8 cellular contexts compared by ENCODE assay signal in genomic region chr1:173867753-173868265, GRCh38. TPM values are rescaled to one million over a fixed set of nuclear protein-coding genes. Genes with fewer than 3 reads are reported as not detected.
DNase-seq lines count a peak whose midpoint lies in the region; ATAC-seq and TF ChIP-seq lines count a peak whose summit lies in the region.

GAS5 (minus strand) TSS chr1:173867989.

- peak within 1 kb of the TSS; percentile 88 for H3K4me3 ChIP-seq in AG04449 (ENCODE audit: low read depth, low read length)

- no peaks in the 10 kb centered on the region for H3K9me3 Mint-ChIP-seq in WTC11
- no peaks in the 10 kb centered on the region for H3K9me3 Mint-ChIP-seq in central memory CD8-positive, alpha-beta T cell

- H3K4me1 Mint-ChIP-seq in WTC11: peaks cover 63% of the 10 kb centered on the region
- H3K4me1 Mint-ChIP-seq in central memory CD8-positive, alpha-beta T cell: peaks cover 67% of the 10 kb centered on the region

- H3K36me3 Mint-ChIP-seq in WTC11: peaks cover 69% of the 10 kb centered on the region
- H3K36me3 Mint-ChIP-seq in central memory CD8-positive, alpha-beta T cell (ENCODE audit: insufficient read depth): peaks cover 56% of the 10 kb centered on the region

- peak within 1 kb of the TSS; percentile 97 for H3K4me3 Mint-ChIP-seq in WTC11
- peak within 1 kb of the TSS; percentile 84 for H3K4me3 Mint-ChIP-seq in central memory CD8-positive, alpha-beta T cell

- POLR2A ChIA-PET in AG04449 (lab: Yijun Ruan, JAX) (interaction anchor here (0.6 to 1.6 kb wide), 19 partner anchors 8 to 965 kb away, joined by 3 to 13 read pairs (median 4); partner anchors contain the start of genes CENPL, DARS2 and RC3H1), WTC11 (lab: Charles Lee) (interaction anchor here (0.5 to 1.9 kb wide), 16 partner anchors 8 to 391 kb away, joined by 3 to 19 read pairs (median 4); partner anchors contain the start of genes CENPL, DARS2, KLHL20 and PRDX6)

- H3K27ac Mint-ChIP-seq in WTC11: peak within 1 kb of the TSS; percentile 100
- H3K27ac Mint-ChIP-seq in central memory CD8-positive, alpha-beta T cell (ENCODE audit: low read depth): peak within 1 kb of the TSS; percentile 94

- TF ChIP-seq CTCF in AG04449 (IDR thresholded peaks at IDR 0.05; ENCODE audit: insufficient read depth, low read length, missing control alignments) (no peak), WTC11 (IDR thresholded peaks at IDR 0.05) (no peak)

- DNase-seq in AG04449 (ENCODE audit: low read depth, low spot score) (peak; percentile 99), NCI-H226 (peak; percentile 98), WTC11 (ENCODE audit: low spot score) (peak; percentile 100), iris pigment epithelial cell (ENCODE audit: low read depth) (peak; percentile 100)
- peak; percentile 95 to 97 for DNase-seq in central memory CD8-positive, alpha-beta T cell (ENCODE audit: low spot score in 2 of 2)
- DNase-seq in stimulated activated CD4-positive, alpha-beta T cell treated with anti-CD3 and anti-CD28 coated beads, Interleukin-12 subunit alpha, Interleukin-12 subunit beta, amount 100 ng/mL, for 24 hours (ENCODE audit: low read depth in 2 of 2): peak; percentile 99 to 100

- H3K27me3 Mint-ChIP-seq in WTC11 (ENCODE audit: low read depth): no peaks in the 10 kb centered on the region
- H3K27me3 Mint-ChIP-seq in central memory CD8-positive, alpha-beta T cell: no peaks in the 10 kb centered on the region

- CTCF ChIA-PET in AG04449 (lab: Yijun Ruan, JAX): no interaction called here
- CTCF ChIA-PET in WTC11 (lab: Charles Lee): interaction anchor here (0.6 to 1.2 kb wide), 8 partner anchors 15 to 438 kb away, joined by 3 to 5 read pairs (median 3); partner anchors contain the start of gene DARS2

- peak; percentile 72 for ATAC-seq in GM18873 (IDR thresholded peaks at IDR 0.05; ENCODE audit: low FRiP score, unreplicated experiment)
- peak; percentile 60 for ATAC-seq in HG03139 (IDR thresholded peaks at IDR 0.05; ENCODE audit: unreplicated experiment)
- peak; percentile 85 for ATAC-seq in WTC11
- peak; percentile 77 for ATAC-seq in central memory CD8-positive, alpha-beta T cell (replicated peaks; ENCODE audit: extremely low read depth, poor library complexity, severe bottlenecking)

TF ChIP-seq in WTC11, 78 proteins besides CTCF, POLR2A, EP300 and RAD21 (continues in another document):
- TF ChIP-seq ZNF138 (CRISPR knock-in tag; conservative IDR thresholded peaks at IDR 0.05) (no peak), ESRRA (CRISPR knock-in tag; IDR thresholded peaks at IDR 0.05; ENCODE audit: borderline replicate concordance) (no peak), HMGXB4 (CRISPR knock-in tag; IDR thresholded peaks at IDR 0.05) (peak; percentile 7; the same call in 1 of the 2 replicates), TEAD1 (CRISPR knock-in tag; IDR thresholded peaks at IDR 0.05) (peak; percentile 18; the same call in 1 of the 2 replicates), NR1H2 (CRISPR knock-in tag; IDR thresholded peaks at IDR 0.05) (0 out of 2 replicates have a peak, but pooled peaks have one; percentile 66), FOXK1 (CRISPR knock-in tag; IDR thresholded peaks at IDR 0.05) (no peak), ZBTB21 (CRISPR knock-in tag; IDR thresholded peaks at IDR 0.05; ENCODE audit: borderline replicate concordance) (no peak), ATF1 (CRISPR knock-in tag; IDR thresholded peaks at IDR 0.05) (no peak), GABPB1 (CRISPR knock-in tag; IDR thresholded peaks at IDR 0.05) (no peak), GRHL2 (CRISPR knock-in tag; IDR thresholded peaks at IDR 0.05; ENCODE audit: insufficient replicate concordance, severe bottlenecking) (no peak), AFF4 (CRISPR knock-in tag; IDR thresholded peaks at IDR 0.05; ENCODE audit: borderline replicate concordance) (peak; percentile 94; the same call in 1 of the 2 replicates), ATF3 (CRISPR knock-in tag; conservative IDR thresholded peaks at IDR 0.05) (no peak)
- TF ChIP-seq, protein P1, sequence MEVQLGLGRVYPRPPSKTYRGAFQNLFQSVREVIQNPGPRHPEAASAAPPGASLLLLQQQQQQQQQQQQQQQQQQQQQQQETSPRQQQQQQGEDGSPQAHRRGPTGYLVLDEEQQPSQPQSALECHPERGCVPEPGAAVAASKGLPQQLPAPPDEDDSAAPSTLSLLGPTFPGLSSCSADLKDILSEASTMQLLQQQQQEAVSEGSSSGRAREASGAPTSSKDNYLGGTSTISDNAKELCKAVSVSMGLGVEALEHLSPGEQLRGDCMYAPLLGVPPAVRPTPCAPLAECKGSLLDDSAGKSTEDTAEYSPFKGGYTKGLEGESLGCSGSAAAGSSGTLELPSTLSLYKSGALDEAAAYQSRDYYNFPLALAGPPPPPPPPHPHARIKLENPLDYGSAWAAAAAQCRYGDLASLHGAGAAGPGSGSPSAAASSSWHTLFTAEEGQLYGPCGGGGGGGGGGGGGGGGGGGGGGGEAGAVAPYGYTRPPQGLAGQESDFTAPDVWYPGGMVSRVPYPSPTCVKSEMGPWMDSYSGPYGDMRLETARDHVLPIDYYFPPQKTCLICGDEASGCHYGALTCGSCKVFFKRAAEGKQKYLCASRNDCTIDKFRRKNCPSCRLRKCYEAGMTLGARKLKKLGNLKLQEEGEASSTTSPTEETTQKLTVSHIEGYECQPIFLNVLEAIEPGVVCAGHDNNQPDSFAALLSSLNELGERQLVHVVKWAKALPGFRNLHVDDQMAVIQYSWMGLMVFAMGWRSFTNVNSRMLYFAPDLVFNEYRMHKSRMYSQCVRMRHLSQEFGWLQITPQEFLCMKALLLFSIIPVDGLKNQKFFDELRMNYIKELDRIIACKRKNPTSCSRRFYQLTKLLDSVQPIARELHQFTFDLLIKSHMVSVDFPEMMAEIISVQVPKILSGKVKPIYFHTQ (CRISPR knock-in tag; IDR thresholded peaks at IDR 0.05): peak; percentile 7; the same call in 1 of the 2 replicates

RNA-seq across cellular contexts. Expression of gene GAS5, which starts in this region (rescaled TPM):
- total RNA-seq in WTC11 (2021): 818 to 891 TPM (median 878 TPM) in 3 replicates

Comparison
In these comparisons a context has a peak if more than half of its experiments do, and no peak if none do; other contexts are left out.
1. Peak in every context shown above with its lines: DNase-seq, ATAC-seq and H3K4me3 ChIP-seq.